9 cellular contexts compared by ENCODE assay signal in genomic region chr17:56679148-56679766, GRCh38.
DNase-seq lines count a peak whose midpoint lies in the region; TF ChIP-seq lines count a peak whose summit lies in the region.
"Had no signal": no experiment of that assay in that cellular context is flagged by ENCODE, and none has a peak within 500 bp of the region (broad histone marks: within the 10 kb centered on the region; RNA-seq: fewer than 3 reads in every experiment).

No MANE protein-coding gene starts in this region.

- TF ChIP-seq POLR2A in sigmoid colon (IDR thresholded peaks at IDR 0.05) (no peak), ovary (IDR thresholded peaks at IDR 0.05) (no peak)

- no peak overlapping the region for H3K27ac ChIP-seq in left ventricle myocardium inferior (replicated peaks)
- H3K27ac ChIP-seq in sigmoid colon = no peak overlapping the region
- H3K27ac ChIP-seq in ovary = no peak overlapping the region

- H3K27me3 ChIP-seq in left ventricle myocardium inferior (ENCODE audit: low read depth) (peaks cover 98% of the 10 kb centered on the region), sigmoid colon (peaks cover 3 to 46% (median 19%) of the 10 kb centered on the region in 3 donors), ovary (no peaks in the 10 kb centered on the region)

- H3K4me3 ChIP-seq in left ventricle myocardium inferior (peak overlapping the region; percentile 53), sigmoid colon (peak overlapping the region in 3 of 4 donors; percentile 27 to 30 (median 28)), ovary (no peak overlapping the region)

- no peaks in the 10 kb centered on the region for H3K9me3 Mint-ChIP-seq in activated naive CD8-positive, alpha-beta T cell (ENCODE audit: low read depth)
- H3K9me3 Mint-ChIP-seq: activated naive CD4-positive, alpha-beta T cell treated with anti-CD3 and anti-CD28 coated beads, Interleukin-2, amount 50 U/mL, for 72 hours had no signal

- H3K4me3 Mint-ChIP-seq in activated naive CD8-positive, alpha-beta T cell = peak overlapping the region; percentile 87

- no peaks in the 10 kb centered on the region for H3K36me3 Mint-ChIP-seq in activated naive CD8-positive, alpha-beta T cell
- H3K36me3 Mint-ChIP-seq: activated naive CD4-positive, alpha-beta T cell treated with anti-CD3 and anti-CD28 coated beads, Interleukin-2, amount 50 U/mL, for 72 hours had no signal

- no peak for TF ChIP-seq EP300 in Ishikawa (IDR thresholded peaks at IDR 0.05; ENCODE audit: borderline replicate concordance)
- no peak for TF ChIP-seq EP300 in sigmoid colon (IDR thresholded peaks at IDR 0.05)
- no peak for TF ChIP-seq EP300 in ovary (IDR thresholded peaks at IDR 0.05)

- WGBS in sigmoid colon, 2 donors = 11 to 12% methylated on average over 11 of the region's 11 CpGs
- WGBS in ovary, 3 donors = 10 to 12% (median 11%) methylated on average over 11 of the region's 11 CpGs

- peaks cover 29% of the 10 kb centered on the region for H3K4me1 Mint-ChIP-seq in activated naive CD8-positive, alpha-beta T cell (ENCODE audit: low read depth)

- peak; percentile 35; the same call in 1 of the 2 replicates for TF ChIP-seq RAD21 in Ishikawa (IDR thresholded peaks at IDR 0.05; ENCODE audit: low read depth)

- no peaks in the 10 kb centered on the region for H3K9me3 ChIP-seq in left ventricle myocardium inferior (replicated peaks)
- no peaks in the 10 kb centered on the region for H3K9me3 ChIP-seq in sigmoid colon
- no peaks in the 10 kb centered on the region for H3K9me3 ChIP-seq in ovary

- TF ChIP-seq CTCF in left ventricle myocardium inferior (IDR thresholded peaks at IDR 0.05; ENCODE audit: borderline replicate concordance) (peak; percentile 63), sigmoid colon (IDR thresholded peaks at IDR 0.05) (peak in 3 of 4 experiments; percentile 25 to 58 (median 54)), ovary (IDR thresholded peaks at IDR 0.05) (no peak)

- no peak overlapping the region for H3K27ac Mint-ChIP-seq in activated naive CD8-positive, alpha-beta T cell
- H3K27ac Mint-ChIP-seq: activated naive CD4-positive, alpha-beta T cell treated with anti-CD3 and anti-CD28 coated beads, Interleukin-2, amount 50 U/mL, for 72 hours had no signal

- H3K4me1 ChIP-seq in left ventricle myocardium inferior = peaks cover 9% of the 10 kb centered on the region
- H3K4me1 ChIP-seq in sigmoid colon = peaks cover 0 to 11% (median 10%) of the 10 kb centered on the region in 4 donors
- peaks cover 2% of the 10 kb centered on the region for H3K4me1 ChIP-seq in ovary (ENCODE audit: insufficient read depth)

- intact Hi-C loops in left ventricle myocardium inferior (cut with micrococcal nuclease) = no loop called here
- intact Hi-C loops in sigmoid colon (cut with DNase I) = loop anchor here (2.0 to 10.0 kb wide), 2 partner anchors 46 to 86 kb away; partner anchors contain the start of gene NOG
- intact Hi-C loops in ovary (cut with DNase I) = no loop called here

- peaks cover 24% of the 10 kb centered on the region for H3K27me3 Mint-ChIP-seq in activated naive CD8-positive, alpha-beta T cell

- no peaks in the 10 kb centered on the region for H3K36me3 ChIP-seq in left ventricle myocardium inferior
- H3K36me3 ChIP-seq in sigmoid colon = no peaks in the 10 kb centered on the region
- H3K36me3 ChIP-seq in ovary = no peaks in the 10 kb centered on the region

- DNase-seq in NCI-H1105 treated with DMSO at 0.1 percent for 48 hours (lab: John Stamatoyannopoulos, UW) (peak; percentile 34), NCI-H1105 (lab: John Stamatoyannopoulos, UW) (no peak), left ventricle myocardium inferior (no peak), sigmoid colon (no peak), ovary (no peak)
- DNase-seq in stimulated activated CD8-positive, alpha-beta memory T cell treated with anti-CD3 and anti-CD28 coated beads, Interleukin-4, amount 100 ng/mL, for 48 hours = no peak

TF ChIP-seq in Ishikawa, 13 proteins besides CTCF, POLR2A, EP300 and RAD21:
- TF ChIP-seq YY1 (IDR thresholded peaks at IDR 0.05; ENCODE audit: low read depth) = no peak

Comparison
In these comparisons a context has a peak if more than half of its experiments do, and no peak if none do; other contexts are left out.
1. CTCF ChIP-seq: peak in left ventricle myocardium inferior (single experiment) and sigmoid colon (3 of 4); none in ovary (0 of 3).